ENCODE assay signal across 34 cellular contexts in genomic region chr10:124375691-124376090, GRCh38.
"Had no signal": no experiment of that assay in that cellular context is flagged by ENCODE, and none has a peak within 500 bp of the region (broad histone marks: within the 10 kb centered on the region; RNA-seq: fewer than 3 reads in every experiment).

No MANE protein-coding gene starts in this region.

- H3K36me3 ChIP-seq: adrenal gland, brain microvascular endothelial cell, breast epithelium had no signal

- H3K36me3 Mint-ChIP-seq: activated CD4-positive, alpha-beta memory T cell treated with anti-CD3 and anti-CD28 coated beads for 36 hours; activated naive CD4-positive, alpha-beta T cell treated with anti-CD3 and anti-CD28 coated beads, Interleukin-2, amount 50 U/mL, for 72 hours; activated naive CD8-positive, alpha-beta T cell treated with anti-CD3 and anti-CD28 coated beads for 36 hours had no signal

- DNase-seq: activated B cell treated with CpG ODN at 0.5 μM for 24 hours; activated CD4-positive, alpha-beta memory T cell treated with anti-CD3 and anti-CD28 coated beads for 36 hours; activated CD4-positive, alpha-beta T cell treated with anti-CD3 and anti-CD28 coated beads for 4 hours; activated CD4-positive, alpha-beta T cell treated with anti-CD3 and anti-CD28 coated beads, Interleukin-2, amount 10 ng/mL, durations not matched to agents 24 days and 14 days; activated CD4-positive, alpha-beta T cell treated with anti-CD3 and anti-CD28 coated beads, Interleukin-2, amount 50 U/mL, for 1 hour; activated CD4-positive, alpha-beta T cell treated with anti-CD3 and anti-CD28 coated beads, Interleukin-2, amount 50 U/mL, for 4 hours; activated CD4-positive, CD25-positive, alpha-beta regulatory T cell treated with anti-CD3 and anti-CD28 coated beads, Interleukin-2, amount 50 U/mL, for 72 hours; activated CD8-positive, alpha-beta memory T cell treated with anti-CD3 and anti-CD28 coated beads, Interleukin-2, amount 50 U/mL, for 4 hours; activated CD8-positive, alpha-beta T cell treated with anti-CD3 and anti-CD28 coated beads for 36 hours; activated gamma-delta T cell treated with Interleukin-2 at 50 U/mL for 16 hours; activated naive CD4-positive, alpha-beta T cell; activated naive CD4-positive, alpha-beta T cell treated with anti-CD3 and anti-CD28 coated beads for 36 hours; activated naive CD4-positive, alpha-beta T cell treated with anti-CD3 and anti-CD28 coated beads, Interleukin-2, amount 50 U/mL, for 16 hours; activated naive CD8-positive, alpha-beta T cell treated with anti-CD3 and anti-CD28 coated beads for 36 hours; activated T-cell treated with anti-CD3 and anti-CD28 coated beads for 4 hours; activated T-cell treated with anti-CD3 and anti-CD28 coated beads, Interleukin-2, amount 50 U/mL, for 1 hour; activated T-cell treated with anti-CD3 and anti-CD28 coated beads, Interleukin-2, amount 50 U/mL, for 4 hours; activated T-cell treated with anti-CD3 and anti-CD28 coated beads, Interleukin-2, amount 50 U/mL, for 72 hours; amniotic stem cell; body of pancreas; brain microvascular endothelial cell; central memory CD4-positive, alpha-beta T cell; T-helper 2 cell; T-helper 9 cell had no signal

- H3K27me3 ChIP-seq: adrenal gland, body of pancreas, brain microvascular endothelial cell, breast epithelium had no signal

- H3K9me3 ChIP-seq: adrenal gland, body of pancreas, breast epithelium had no signal

- H3K4me1 ChIP-seq: adrenal gland, body of pancreas, breast epithelium had no signal

- FAIRE-seq: astrocyte, TTC549 had no signal

- H3K9me3 Mint-ChIP-seq: activated B cell treated with CpG ODN at 0.5 μM for 24 hours; activated CD4-positive, alpha-beta memory T cell treated with anti-CD3 and anti-CD28 coated beads for 36 hours; activated CD4-positive, alpha-beta T cell treated with anti-CD3 and anti-CD28 coated beads, Interleukin-2, amount 10 ng/mL, durations not matched to agents 24 days and 14 days; activated CD8-positive, alpha-beta T cell treated with anti-CD3 and anti-CD28 coated beads for 36 hours; activated naive CD4-positive, alpha-beta T cell treated with anti-CD3 and anti-CD28 coated beads for 36 hours; activated naive CD4-positive, alpha-beta T cell treated with anti-CD3 and anti-CD28 coated beads, Interleukin-2, amount 50 U/mL, for 72 hours; activated naive CD8-positive, alpha-beta T cell treated with anti-CD3 and anti-CD28 coated beads for 36 hours; activated T-cell treated with anti-CD3 and anti-CD28 coated beads, Interleukin-2, amount 50 U/mL, for 4 hours; activated T-cell treated with anti-CD3 and anti-CD28 coated beads, Interleukin-2, amount 50 U/mL, for 72 hours; activated T-helper 1 cell treated with anti-CD3 and anti-CD28 coated beads, Interleukin-12 subunit alpha, Interleukin-12 subunit beta, Interleukin-2, Interleukin-4 antibody, amounts not matched to agents 30 ng/mL and 10 ng/mL and 1 ng/mL, durations not matched to agents 14 hours and 24 hours and 36 hours; activated T-helper 17 cell treated with anti-CD3 and anti-CD28 coated beads, Interleukin-2, amount 50 U/mL, for 72 hours; T-helper 1 cell treated with Interleukin-12 subunit alpha and Interleukin-12 subunit beta and Interleukin-4 antibody, amounts not matched to agents 30 μg/mL and 1 μg/mL, for 36 hours; T-helper 2 cell treated with Interferon-gamma antibody and Interleukin-4, amounts not matched to agents 5 μg/mL and 100 μg/mL, for 36 hours had no signal

- H3K27ac ChIP-seq: adrenal gland, body of pancreas, brain microvascular endothelial cell, breast epithelium, VCaP had no signal

- ATAC-seq: activated CD8-positive, alpha-beta T cell treated with anti-CD3 and anti-CD28 coated beads for 36 hours; activated naive CD4-positive, alpha-beta T cell treated with anti-CD3 and anti-CD28 coated beads, Interleukin-2, amount 50 U/mL, for 72 hours; activated T-cell treated with anti-CD3 and anti-CD28 coated beads, Interleukin-2, amount 50 U/mL, for 4 hours; activated T-cell treated with anti-CD3 and anti-CD28 coated beads, Interleukin-2, amount 50 U/mL, for 72 hours; activated T-helper 17 cell treated with anti-CD3 and anti-CD28 coated beads, Interleukin-2, amount 50 U/mL, for 72 hours; body of pancreas had no signal

- H3K27ac Mint-ChIP-seq: activated B cell treated with CpG ODN at 0.5 μM for 24 hours; activated CD4-positive, alpha-beta memory T cell treated with anti-CD3 and anti-CD28 coated beads for 36 hours; activated CD4-positive, alpha-beta T cell treated with anti-CD3 and anti-CD28 coated beads, Interleukin-2, amount 10 ng/mL, durations not matched to agents 24 days and 14 days; activated CD8-positive, alpha-beta T cell treated with anti-CD3 and anti-CD28 coated beads for 36 hours; activated naive CD4-positive, alpha-beta T cell treated with anti-CD3 and anti-CD28 coated beads for 36 hours; activated naive CD4-positive, alpha-beta T cell treated with anti-CD3 and anti-CD28 coated beads, Interleukin-2, amount 50 U/mL, for 72 hours; activated naive CD8-positive, alpha-beta T cell treated with anti-CD3 and anti-CD28 coated beads for 36 hours; activated T-cell treated with anti-CD3 and anti-CD28 coated beads, Interleukin-2, amount 50 U/mL, for 72 hours; activated T-helper 1 cell treated with anti-CD3 and anti-CD28 coated beads, Interleukin-12 subunit alpha, Interleukin-12 subunit beta, Interleukin-2, Interleukin-4 antibody, amounts not matched to agents 30 ng/mL and 10 ng/mL and 1 ng/mL, durations not matched to agents 14 hours and 24 hours and 36 hours; activated T-helper 17 cell treated with anti-CD3 and anti-CD28 coated beads, Interleukin-2, amount 50 U/mL, for 72 hours; T-helper 1 cell treated with Interleukin-12 subunit alpha and Interleukin-12 subunit beta and Interleukin-4 antibody, amounts not matched to agents 30 μg/mL and 1 μg/mL, for 36 hours; T-helper 2 cell treated with Interferon-gamma antibody and Interleukin-4, amounts not matched to agents 5 μg/mL and 100 μg/mL, for 36 hours had no signal

- H3K4me3 ChIP-seq: adrenal gland, body of pancreas, breast epithelium had no signal

- H3K4me3 Mint-ChIP-seq: activated B cell treated with CpG ODN at 0.5 μM for 24 hours; activated CD4-positive, alpha-beta memory T cell treated with anti-CD3 and anti-CD28 coated beads for 36 hours; activated CD4-positive, alpha-beta T cell treated with anti-CD3 and anti-CD28 coated beads, Interleukin-2, amount 10 ng/mL, durations not matched to agents 24 days and 14 days; activated CD8-positive, alpha-beta T cell treated with anti-CD3 and anti-CD28 coated beads for 36 hours; activated naive CD4-positive, alpha-beta T cell treated with anti-CD3 and anti-CD28 coated beads for 36 hours; activated naive CD8-positive, alpha-beta T cell treated with anti-CD3 and anti-CD28 coated beads for 36 hours; activated T-cell treated with anti-CD3 and anti-CD28 coated beads, Interleukin-2, amount 50 U/mL, for 4 hours; activated T-cell treated with anti-CD3 and anti-CD28 coated beads, Interleukin-2, amount 50 U/mL, for 72 hours; activated T-helper 1 cell treated with anti-CD3 and anti-CD28 coated beads, Interleukin-12 subunit alpha, Interleukin-12 subunit beta, Interleukin-2, Interleukin-4 antibody, amounts not matched to agents 30 ng/mL and 10 ng/mL and 1 ng/mL, durations not matched to agents 14 hours and 24 hours and 36 hours; activated T-helper 17 cell treated with anti-CD3 and anti-CD28 coated beads, Interleukin-2, amount 50 U/mL, for 72 hours; T-helper 1 cell treated with Interleukin-12 subunit alpha and Interleukin-12 subunit beta and Interleukin-4 antibody, amounts not matched to agents 30 μg/mL and 1 μg/mL, for 36 hours; T-helper 2 cell treated with Interferon-gamma antibody and Interleukin-4, amounts not matched to agents 5 μg/mL and 100 μg/mL, for 36 hours had no signal

- H3K4me1 Mint-ChIP-seq: activated B cell treated with CpG ODN at 0.5 μM for 24 hours; activated naive CD8-positive, alpha-beta T cell treated with anti-CD3 and anti-CD28 coated beads for 36 hours; activated T-helper 17 cell treated with anti-CD3 and anti-CD28 coated beads, Interleukin-2, amount 50 U/mL, for 72 hours had no signal
